In the genomic region with DNA sequence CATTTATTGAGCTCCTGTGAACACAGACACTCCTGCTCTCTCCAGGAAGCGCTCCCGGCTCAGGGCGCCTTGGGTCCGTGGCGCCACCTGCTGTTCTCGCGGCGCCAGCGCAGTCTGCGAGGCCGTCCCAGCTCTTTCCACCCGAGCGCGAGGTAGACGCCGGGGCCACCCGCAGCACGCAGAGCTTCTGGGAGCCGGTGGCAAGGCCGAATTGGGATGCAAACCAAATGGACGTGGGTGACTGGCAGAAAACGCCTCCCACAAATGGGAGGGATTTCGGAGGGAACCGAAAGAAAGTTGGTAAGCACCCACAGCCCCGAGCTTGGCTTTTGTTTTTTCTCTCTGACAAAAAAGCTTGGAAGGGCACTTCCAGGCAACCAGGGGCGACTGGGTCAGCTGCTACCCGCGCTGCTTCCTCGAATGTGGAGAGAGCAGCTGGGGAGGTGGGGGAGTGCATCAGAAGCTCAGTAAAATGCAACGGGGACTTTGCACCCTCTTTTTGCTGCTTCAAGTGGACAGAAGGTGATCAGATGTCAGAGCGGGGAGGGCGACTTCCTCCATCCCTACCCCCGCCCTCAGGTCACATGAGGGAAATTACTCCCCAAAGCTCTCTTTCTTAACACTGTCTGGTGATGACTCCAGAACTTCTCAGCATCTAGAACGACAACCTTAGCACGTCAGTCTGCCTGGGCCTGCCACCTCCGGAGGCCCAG, we compare ENCODE assay signal across 1 cellular context.
TF ChIP-seq lines count a peak whose summit lies in the region.

No MANE protein-coding gene starts in this region.

TF ChIP-seq in HEK293, 187 proteins besides CTCF, POLR2A, EP300 and RAD21 (continued from another document):
- TF ChIP-seq, protein P1, sequence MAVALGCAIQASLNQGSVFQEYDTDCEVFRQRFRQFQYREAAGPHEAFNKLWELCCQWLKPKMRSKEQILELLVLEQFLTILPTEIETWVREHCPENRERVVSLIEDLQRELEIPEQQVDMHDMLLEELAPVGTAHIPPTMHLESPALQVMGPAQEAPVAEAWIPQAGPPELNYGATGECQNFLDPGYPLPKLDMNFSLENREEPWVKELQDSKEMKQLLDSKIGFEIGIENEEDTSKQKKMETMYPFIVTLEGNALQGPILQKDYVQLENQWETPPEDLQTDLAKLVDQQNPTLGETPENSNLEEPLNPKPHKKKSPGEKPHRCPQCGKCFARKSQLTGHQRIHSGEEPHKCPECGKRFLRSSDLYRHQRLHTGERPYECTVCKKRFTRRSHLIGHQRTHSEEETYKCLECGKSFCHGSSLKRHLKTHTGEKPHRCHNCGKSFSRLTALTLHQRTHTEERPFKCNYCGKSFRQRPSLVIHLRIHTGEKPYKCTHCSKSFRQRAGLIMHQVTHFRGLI (tag by site-specific recombination; IDR thresholded peaks at IDR 0.05) = no peak
- TF ChIP-seq REPIN1 (tag by site-specific recombination; IDR thresholded peaks at IDR 0.05; ENCODE audit: low read depth) (no peak), ZNF157 (tag by site-specific recombination; IDR thresholded peaks at IDR 0.05) (no peak), ZNF664 (tag by site-specific recombination; IDR thresholded peaks at IDR 0.05) (no peak), ZNF785 (tag by site-specific recombination; IDR thresholded peaks at IDR 0.05) (no peak), ZNF248 (tag by site-specific recombination; IDR thresholded peaks at IDR 0.05) (no peak), ZFP69B (tag by site-specific recombination; IDR thresholded peaks at IDR 0.05) (no peak), ZNF792 (tag by site-specific recombination; IDR thresholded peaks at IDR 0.05) (peak; percentile 95), ZNF391 (tag by site-specific recombination; IDR thresholded peaks at IDR 0.05; ENCODE audit: borderline replicate concordance, low read depth) (peak; percentile 59; the same call in 1 of the 2 replicates), ZNF561 (tag by site-specific recombination; IDR thresholded peaks at IDR 0.05; ENCODE audit: borderline replicate concordance) (peak; percentile 20; the same call in 1 of the 2 replicates), ZNF335 (tag by site-specific recombination; conservative IDR thresholded peaks at IDR 0.05) (peak; percentile 59), ZBTB48 (tag by site-specific recombination; IDR thresholded peaks at IDR 0.05) (no peak), ZNF544 (tag by site-specific recombination; IDR thresholded peaks at IDR 0.05) (no peak), ZNF629 (tag by site-specific recombination; IDR thresholded peaks at IDR 0.05) (no peak), ZNF184 (tag by site-specific recombination; IDR thresholded peaks at IDR 0.05) (peak; percentile 38; the same call in 1 of the 2 replicates), ZFP37 (tag by site-specific recombination; IDR thresholded peaks at IDR 0.05) (no peak), ZNF843 (tag by site-specific recombination; IDR thresholded peaks at IDR 0.05) (no peak), ZNF677 (tag by site-specific recombination; IDR thresholded peaks at IDR 0.05) (no peak)
- TF ChIP-seq, protein P2, sequence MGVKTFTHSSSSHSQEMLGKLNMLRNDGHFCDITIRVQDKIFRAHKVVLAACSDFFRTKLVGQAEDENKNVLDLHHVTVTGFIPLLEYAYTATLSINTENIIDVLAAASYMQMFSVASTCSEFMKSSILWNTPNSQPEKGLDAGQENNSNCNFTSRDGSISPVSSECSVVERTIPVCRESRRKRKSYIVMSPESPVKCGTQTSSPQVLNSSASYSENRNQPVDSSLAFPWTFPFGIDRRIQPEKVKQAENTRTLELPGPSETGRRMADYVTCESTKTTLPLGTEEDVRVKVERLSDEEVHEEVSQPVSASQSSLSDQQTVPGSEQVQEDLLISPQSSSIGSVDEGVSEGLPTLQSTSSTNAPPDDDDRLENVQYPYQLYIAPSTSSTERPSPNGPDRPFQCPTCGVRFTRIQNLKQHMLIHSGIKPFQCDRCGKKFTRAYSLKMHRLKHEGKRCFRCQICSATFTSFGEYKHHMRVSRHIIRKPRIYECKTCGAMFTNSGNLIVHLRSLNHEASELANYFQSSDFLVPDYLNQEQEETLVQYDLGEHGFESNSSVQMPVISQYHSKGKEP (tag by site-specific recombination; IDR thresholded peaks at IDR 0.05) = no peak
- TF ChIP-seq, protein P3, sequence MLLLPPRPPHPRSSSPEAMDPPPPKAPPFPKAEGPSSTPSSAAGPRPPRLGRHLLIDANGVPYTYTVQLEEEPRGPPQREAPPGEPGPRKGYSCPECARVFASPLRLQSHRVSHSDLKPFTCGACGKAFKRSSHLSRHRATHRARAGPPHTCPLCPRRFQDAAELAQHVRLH (tag by site-specific recombination; IDR thresholded peaks at IDR 0.05) = no peak
- TF ChIP-seq, protein P4, sequence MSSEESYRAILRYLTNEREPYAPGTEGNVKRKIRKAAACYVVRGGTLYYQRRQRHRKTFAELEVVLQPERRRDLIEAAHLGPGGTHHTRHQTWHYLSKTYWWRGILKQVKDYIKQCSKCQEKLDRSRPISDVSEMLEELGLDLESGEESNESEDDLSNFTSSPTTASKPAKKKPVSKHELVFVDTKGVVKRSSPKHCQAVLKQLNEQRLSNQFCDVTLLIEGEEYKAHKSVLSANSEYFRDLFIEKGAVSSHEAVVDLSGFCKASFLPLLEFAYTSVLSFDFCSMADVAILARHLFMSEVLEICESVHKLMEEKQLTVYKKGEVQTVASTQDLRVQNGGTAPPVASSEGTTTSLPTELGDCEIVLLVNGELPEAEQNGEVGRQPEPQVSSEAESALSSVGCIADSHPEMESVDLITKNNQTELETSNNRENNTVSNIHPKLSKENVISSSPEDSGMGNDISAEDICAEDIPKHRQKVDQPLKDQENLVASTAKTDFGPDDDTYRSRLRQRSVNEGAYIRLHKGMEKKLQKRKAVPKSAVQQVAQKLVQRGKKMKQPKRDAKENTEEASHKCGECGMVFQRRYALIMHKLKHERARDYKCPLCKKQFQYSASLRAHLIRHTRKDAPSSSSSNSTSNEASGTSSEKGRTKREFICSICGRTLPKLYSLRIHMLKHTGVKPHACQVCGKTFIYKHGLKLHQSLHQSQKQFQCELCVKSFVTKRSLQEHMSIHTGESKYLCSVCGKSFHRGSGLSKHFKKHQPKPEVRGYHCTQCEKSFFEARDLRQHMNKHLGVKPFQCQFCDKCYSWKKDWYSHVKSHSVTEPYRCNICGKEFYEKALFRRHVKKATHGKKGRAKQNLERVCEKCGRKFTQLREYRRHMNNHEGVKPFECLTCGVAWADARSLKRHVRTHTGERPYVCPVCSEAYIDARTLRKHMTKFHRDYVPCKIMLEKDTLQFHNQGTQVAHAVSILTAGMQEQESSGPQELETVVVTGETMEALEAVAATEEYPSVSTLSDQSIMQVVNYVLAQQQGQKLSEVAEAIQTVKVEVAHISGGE (tag by site-specific recombination; conservative IDR thresholded peaks at IDR 0.05; ENCODE audit: low read depth) = no peak
- TF ChIP-seq, protein P5, sequence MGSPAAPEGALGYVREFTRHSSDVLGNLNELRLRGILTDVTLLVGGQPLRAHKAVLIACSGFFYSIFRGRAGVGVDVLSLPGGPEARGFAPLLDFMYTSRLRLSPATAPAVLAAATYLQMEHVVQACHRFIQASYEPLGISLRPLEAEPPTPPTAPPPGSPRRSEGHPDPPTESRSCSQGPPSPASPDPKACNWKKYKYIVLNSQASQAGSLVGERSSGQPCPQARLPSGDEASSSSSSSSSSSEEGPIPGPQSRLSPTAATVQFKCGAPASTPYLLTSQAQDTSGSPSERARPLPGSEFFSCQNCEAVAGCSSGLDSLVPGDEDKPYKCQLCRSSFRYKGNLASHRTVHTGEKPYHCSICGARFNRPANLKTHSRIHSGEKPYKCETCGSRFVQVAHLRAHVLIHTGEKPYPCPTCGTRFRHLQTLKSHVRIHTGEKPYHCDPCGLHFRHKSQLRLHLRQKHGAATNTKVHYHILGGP (tag by site-specific recombination; IDR thresholded peaks at IDR 0.05) = no peak
